ENCODE assay signal across 1 cellular context in the genomic region with DNA sequence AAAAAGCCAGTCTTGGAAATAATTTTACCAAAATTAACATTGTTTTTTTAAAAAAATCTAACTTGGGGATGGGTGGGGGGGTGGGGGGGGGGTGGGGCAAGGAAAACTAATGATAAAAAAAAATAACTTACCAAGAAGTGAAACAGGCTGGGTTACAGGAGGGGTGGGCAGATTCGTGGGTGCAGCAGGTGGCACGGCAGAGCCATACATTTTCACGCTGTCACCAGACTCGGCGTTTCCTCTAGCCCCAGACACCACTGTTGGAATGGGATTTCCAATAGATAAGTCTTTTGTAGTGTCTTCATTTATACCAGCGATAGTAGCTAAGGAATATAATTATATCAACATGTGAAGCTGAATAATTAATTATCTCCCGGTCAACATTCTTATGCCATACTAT.
A peak's percentile ranks its signal among the peaks of the same experiment; 100 is the strongest.
TF ChIP-seq lines count a peak whose summit lies in the region.

No MANE protein-coding gene starts in this region.

TF ChIP-seq in K562, 482 proteins besides CTCF, POLR2A, EP300 and RAD21 (continued from another document):
- TF ChIP-seq, protein P1, sequence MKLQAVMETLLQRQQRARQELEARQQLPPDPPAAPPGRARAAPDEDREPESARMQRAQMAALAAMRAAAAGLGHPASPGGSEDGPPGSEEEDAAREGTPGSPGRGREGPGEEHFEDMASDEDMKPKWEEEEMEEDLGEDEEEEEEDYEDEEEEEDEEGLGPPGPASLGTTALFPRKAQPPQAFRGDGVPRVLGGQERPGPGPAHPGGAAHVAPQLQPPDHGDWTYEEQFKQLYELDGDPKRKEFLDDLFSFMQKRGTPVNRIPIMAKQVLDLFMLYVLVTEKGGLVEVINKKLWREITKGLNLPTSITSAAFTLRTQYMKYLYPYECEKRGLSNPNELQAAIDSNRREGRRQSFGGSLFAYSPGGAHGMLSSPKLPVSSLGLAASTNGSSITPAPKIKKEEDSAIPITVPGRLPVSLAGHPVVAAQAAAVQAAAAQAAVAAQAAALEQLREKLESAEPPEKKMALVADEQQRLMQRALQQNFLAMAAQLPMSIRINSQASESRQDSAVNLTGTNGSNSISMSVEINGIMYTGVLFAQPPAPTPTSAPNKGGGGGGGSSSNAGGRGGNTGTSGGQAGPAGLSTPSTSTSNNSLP (IDR thresholded peaks at IDR 0.05; ENCODE audit: borderline replicate concordance, low read depth, low read length), result no peak
- TF ChIP-seq PTTG1 (tag; IDR thresholded peaks at IDR 0.05; ENCODE audit: low read depth), result no peak
- peak; percentile 77 for TF ChIP-seq HNRNPK (IDR thresholded peaks at IDR 0.05; ENCODE audit: low read depth, low read length, poor library complexity, severe bottlenecking)
- TF ChIP-seq ADNP (tag; IDR thresholded peaks at IDR 0.05), result no peak
- no peak for TF ChIP-seq ZNF551 (CRISPR knock-in tag; IDR thresholded peaks at IDR 0.05)
